In genomic region chr5:179821298-179822058, GRCh38 we compare ENCODE assay signal across 8 cellular contexts. TPM values are rescaled to one million over a fixed set of nuclear protein-coding genes. Genes with fewer than 3 reads are reported as not detected.
DNase-seq lines count a peak whose midpoint lies in the region; ATAC-seq lines count a peak whose summit lies in the region.

No MANE protein-coding gene starts in this region.

- H3K36me3 Mint-ChIP-seq in activated naive CD4-positive, alpha-beta T cell treated with anti-CD3 and anti-CD28 coated beads, Interleukin-2, amount 10 ng/mL, durations not matched to agents 7 days and 5 days: peaks cover 23% of the 10 kb centered on the region

- peaks cover 14% of the 10 kb centered on the region for H3K27me3 Mint-ChIP-seq in activated naive CD4-positive, alpha-beta T cell treated with anti-CD3 and anti-CD28 coated beads, Interleukin-2, amount 10 ng/mL, durations not matched to agents 7 days and 5 days

- no peak overlapping the region for H2AFZ ChIP-seq in Karpas-422 (ENCODE audit: low read length)

- H3K9me3 Mint-ChIP-seq in activated naive CD4-positive, alpha-beta T cell treated with anti-CD3 and anti-CD28 coated beads, Interleukin-2, amount 10 ng/mL, durations not matched to agents 7 days and 5 days: no peaks in the 10 kb centered on the region

- H3K9me3 ChIP-seq in Karpas-422 (ENCODE audit: low read length): no peaks in the 10 kb centered on the region
- H3K9me3 ChIP-seq in SJSA1 (replicated peaks): no peaks in the 10 kb centered on the region

- no peaks in the 10 kb centered on the region for H3K9me2 ChIP-seq in Karpas-422 (replicated peaks; ENCODE audit: insufficient read depth, low read length)

- H3K27ac ChIP-seq in Karpas-422 (ENCODE audit: low read length): peak overlapping the region; percentile 65
- H3K27ac ChIP-seq in SJSA1: peak overlapping the region; percentile 90

- H3K4me1 ChIP-seq in Karpas-422 (ENCODE audit: low read length) (peaks cover 36% of the 10 kb centered on the region), SJSA1 (replicated peaks) (peaks cover 40% of the 10 kb centered on the region)

- peak overlapping the region; percentile 96 for H3K9ac ChIP-seq in Karpas-422 (ENCODE audit: low read length)

- CTCF ChIA-PET in activated naive CD4-positive, alpha-beta T cell treated with anti-CD3 and anti-CD28 coated beads, Interleukin-2, amount 10 ng/mL, durations not matched to agents 7 days and 5 days (lab: Charles Lee): interaction anchor here (0.6 to 2.1 kb wide), 2 partner anchors 19 to 84 kb away, joined by 3 to 12 read pairs; no protein-coding TSS in a partner anchor

- H4K20me1 ChIP-seq in Karpas-422 (ENCODE audit: insufficient read depth, low read depth, low read length): peaks cover 19% of the 10 kb centered on the region

- H3K27ac Mint-ChIP-seq in activated naive CD4-positive, alpha-beta T cell treated with anti-CD3 and anti-CD28 coated beads, Interleukin-2, amount 10 ng/mL, durations not matched to agents 7 days and 5 days: peak overlapping the region; percentile 98

- H3K4me3 ChIP-seq in Karpas-422 (ENCODE audit: low read length) (peak overlapping the region; percentile 96), SJSA1 (peak overlapping the region; percentile 94)

- peak; percentile 38 for ATAC-seq in GM21786 (IDR thresholded peaks at IDR 0.05; ENCODE audit: unreplicated experiment)

- H3K27me3 ChIP-seq in Karpas-422 (ENCODE audit: low read length) (no peaks in the 10 kb centered on the region), SJSA1 (replicated peaks) (no peaks in the 10 kb centered on the region)

- peaks cover 50% of the 10 kb centered on the region for H3K4me1 Mint-ChIP-seq in activated naive CD4-positive, alpha-beta T cell treated with anti-CD3 and anti-CD28 coated beads, Interleukin-2, amount 10 ng/mL, durations not matched to agents 7 days and 5 days

- H3K36me3 ChIP-seq in Karpas-422 (ENCODE audit: insufficient read depth, low read length): peaks cover 19% of the 10 kb centered on the region; the same call in 1 of the 2 replicates
- H3K36me3 ChIP-seq in SJSA1: peaks cover 54% of the 10 kb centered on the region

- DNase-seq in EH (ENCODE audit: low read depth) (peak; percentile 97), Karpas-422 (peak; percentile 94), SJSA1 (ENCODE audit: low read depth in 1 of 2, low spot score in 2 of 2) (peak; percentile 93 to 98), germinal center (ENCODE audit: low spot score) (peak; percentile 88), non-pigmented ciliary epithelial cell (ENCODE audit: low read depth) (peak; percentile 73), superior temporal gyrus (ENCODE audit: extremely low spot score) (peak; percentile 88)
- DNase-seq in activated naive CD4-positive, alpha-beta T cell treated with anti-CD3 and anti-CD28 coated beads, Interleukin-2, amount 10 ng/mL, durations not matched to agents 7 days and 5 days: peak; percentile 92

- H3K4me2 ChIP-seq in Karpas-422 (ENCODE audit: low read depth, low read length, poor library complexity, severe bottlenecking): peak overlapping the region; percentile 92

- H3K4me3 Mint-ChIP-seq in activated naive CD4-positive, alpha-beta T cell treated with anti-CD3 and anti-CD28 coated beads, Interleukin-2, amount 10 ng/mL, durations not matched to agents 7 days and 5 days: peak overlapping the region; percentile 91

- peaks cover 27% of the 10 kb centered on the region for H3K79me2 ChIP-seq in Karpas-422 (ENCODE audit: low read length)

RNA-seq across cellular contexts. Expression of gene SQSTM1, which starts 0.8 kb away (rescaled TPM):
- total RNA-seq in Karpas-422 (2014; rRNA removed; shearing (Covaris generic); ENCODE audit: low replicate concordance): 100.0 and 123 TPM in 2 replicates
- total RNA-seq in SJSA1 (2014; rRNA removed; shearing (Covaris generic)): 298 and 772 TPM in 2 replicates

RNA-seq across cellular contexts. Expression of gene MGAT4B, which starts 14.8 kb away (rescaled TPM):
- total RNA-seq in Karpas-422 (2014; rRNA removed; shearing (Covaris generic); ENCODE audit: low replicate concordance): 36.9 and 47.1 TPM in 2 replicates
- total RNA-seq in SJSA1 (2014; rRNA removed; shearing (Covaris generic)): 98.2 and 125 TPM in 2 replicates

RNA-seq across cellular contexts. Expression of gene LTC4S, which starts 27.7 kb away (rescaled TPM):
- total RNA-seq in Karpas-422 (2014; rRNA removed; shearing (Covaris generic); ENCODE audit: low replicate concordance): 2.3 TPM in 1 of 2 replicates, not detected in the other
- 0.68 TPM in 1 of 2 replicates, not detected in the other for total RNA-seq in SJSA1 (2014; rRNA removed; shearing (Covaris generic))

RNA-seq across cellular contexts. Expression of gene MRNIP, which starts 37.1 kb away (rescaled TPM):
- total RNA-seq in Karpas-422 (2014; rRNA removed; shearing (Covaris generic); ENCODE audit: low replicate concordance): 33.6 and 55.7 TPM in 2 replicates
- 10.4 and 17.7 TPM in 2 replicates for total RNA-seq in SJSA1 (2014; rRNA removed; shearing (Covaris generic))

Comparison
In these comparisons a context has a peak if more than half of its experiments do, and no peak if none do; other contexts are left out.
1. Peak in every context shown above with its lines: DNase-seq, ATAC-seq, H3K4me3 ChIP-seq and H3K27ac ChIP-seq.